ENCODE assay signal across 8 cellular contexts in genomic region chr2:74516070-74516633, GRCh38. TPM values are rescaled to one million over a fixed set of nuclear protein-coding genes. Genes with fewer than 3 reads are reported as not detected.
A peak's percentile ranks its signal among the peaks of the same experiment; 100 is the strongest.
DNase-seq lines count a peak whose midpoint lies in the region; ATAC-seq, FAIRE-seq and TF ChIP-seq lines count a peak whose summit lies in the region.

No MANE protein-coding gene starts in this region.

- no TSS peak for BruUV-seq in Caco-2 (replicated peaks; lab: Mats Ljungman, UMichigan)

- H3K27ac ChIP-seq in pancreas = no peak overlapping the region
- H3K27ac ChIP-seq in tibial nerve = no peak overlapping the region

- peak; percentile 81 to 87 for DNase-seq in Caco-2
- DNase-seq in activated T-helper 1 cell treated with Interleukin-2 at 50 U/mL for 16 hours (ENCODE audit: low read depth) = peak; percentile 55
- peak; percentile 98 for DNase-seq in germinal center (ENCODE audit: low spot score)
- peak; percentile 62 to 88 (median 72) for DNase-seq in pancreas
- no peak for DNase-seq in tibial nerve (ENCODE audit: low spot score in 2 of 2)
- DNase-seq in HuH-7.5 (ENCODE audit: low spot score) = no peak

- H3K9me3 ChIP-seq in Caco-2 = no peaks in the 10 kb centered on the region
- no peaks in the 10 kb centered on the region for H3K9me3 ChIP-seq in pancreas
- no peaks in the 10 kb centered on the region for H3K9me3 ChIP-seq in tibial nerve

- intact Hi-C loops in Caco-2 (cut with micrococcal nuclease; ENCODE audit: unreplicated experiment) (loop anchor here (1.0 kb wide), 1 partner anchor 13 kb away; the partner anchor contains the start of genes AUP1 and HTRA2), pancreas (cut with DNase I) (no loop called here)

- H3K9me3 Mint-ChIP-seq in Caco-2 (ENCODE audit: unreplicated experiment) = no peaks in the 10 kb centered on the region

- peak overlapping the region; percentile 2 for H3K27ac Mint-ChIP-seq in Caco-2 (ENCODE audit: unreplicated experiment)

- TF ChIP-seq CTCF in Caco-2 (IDR thresholded peaks at IDR 0.05; ENCODE audit: insufficient read depth in 1 of 2, low read depth in 1 of 2, low read length in 1 of 2, severe bottlenecking in 1 of 2, unreplicated experiment in 1 of 2) (no peak), pancreas (IDR thresholded peaks at IDR 0.05) (no peak), tibial nerve (IDR thresholded peaks at IDR 0.05) (no peak)

- H3K4me1 ChIP-seq in Caco-2 (no peaks in the 10 kb centered on the region), pancreas (peaks cover 0 to 9% (median 0%) of the 10 kb centered on the region in 3 donors), tibial nerve (peaks cover 0 to 30% (median 22%) of the 10 kb centered on the region in 4 donors)

- CTCF ChIA-PET in Caco-2 (lab: Charles Lee) = interaction anchor here (0.9 to 1.0 kb wide), 2 partner anchors 13 to 34 kb away, joined by 3 read pairs; partner anchors contain the start of genes CCDC142 and TTC31

- TF ChIP-seq POLR2A in tibial nerve (IDR thresholded peaks at IDR 0.05) = no peak

- H3K4me1 Mint-ChIP-seq in Caco-2 (ENCODE audit: low read depth, unreplicated experiment) = no peaks in the 10 kb centered on the region

- H3K36me3 ChIP-seq in Caco-2 (ENCODE audit: control insufficient read depth, insufficient read depth, low read length) (no peaks in the 10 kb centered on the region), pancreas (no peaks in the 10 kb centered on the region), tibial nerve (no peaks in the 10 kb centered on the region)

- no peak for TF ChIP-seq EP300 in tibial nerve (IDR thresholded peaks at IDR 0.05)

- H3K27me3 ChIP-seq in Caco-2 (replicated peaks; ENCODE audit: control insufficient read depth, insufficient read depth, low read length) (no peaks in the 10 kb centered on the region), pancreas (peaks cover 0 to 86% (median 14%) of the 10 kb centered on the region in 4 donors), tibial nerve (peaks cover 0 to 100% of the 10 kb centered on the region in 2 donors)

- H3K4me3 ChIP-seq in Caco-2 (ENCODE audit: low read depth, low read length) = peak overlapping the region; percentile 60
- peak overlapping the region; percentile 2 to 45 (median 19) for H3K4me3 ChIP-seq in pancreas
- peak overlapping the region in 3 of 4 donors; percentile 16 to 44 (median 32) for H3K4me3 ChIP-seq in tibial nerve

- no peaks in the 10 kb centered on the region for H3K36me3 Mint-ChIP-seq in Caco-2 (ENCODE audit: insufficient read depth, unreplicated experiment)

- peak overlapping the region; percentile 72 for H3K4me3 Mint-ChIP-seq in Caco-2 (ENCODE audit: unreplicated experiment)

- 3 to 5% methylated on average over 54 to 56 of the region's 56 CpGs for WGBS in pancreas, 2 donors
- 4 to 6% methylated on average over 22 to 35 of the region's 56 CpGs for WGBS in tibial nerve, 2 donors

- no peak for FAIRE-seq in pancreas (lab: Jason Lieb, UNC)

- peaks cover 8% of the 10 kb centered on the region for H3K27me3 Mint-ChIP-seq in Caco-2 (ENCODE audit: insufficient read depth, unreplicated experiment)

- ATAC-seq in HG03432 (IDR thresholded peaks at IDR 0.05; ENCODE audit: unreplicated experiment) = peak; percentile 76
- peak; percentile 84 to 97 (median 92) for ATAC-seq in pancreas
- ATAC-seq in HG03460 (IDR thresholded peaks at IDR 0.05; ENCODE audit: unreplicated experiment) = no peak

- POLR2A ChIA-PET in Caco-2 (lab: Charles Lee) = interaction anchor here (0.8 to 1.1 kb wide), 2 partner anchors 14 to 22 kb away, joined by 3 to 5 read pairs; partner anchors contain the start of gene HTRA2

RNA-seq across cellular contexts. Expression of gene TLX2, which starts 1.9 kb away (rescaled TPM):
- total RNA-seq in Caco-2 (2022) (0.68 and 0.72 TPM in 2 replicates), pancreas (not detected), tibial nerve (not detected)
- under 1 TPM in 1 of 2 donors, not detected in 1; 0.12 TPM for polyA plus RNA-seq in pancreas

RNA-seq across cellular contexts. Expression of gene PCGF1, which starts 8.7 kb away (rescaled TPM):
- total RNA-seq in Caco-2 (2022) = 27.0 and 29.7 TPM in 2 replicates
- 10 to 100 TPM in 4 of 6 donors, 1 to 10 TPM in 2; 8.8 to 14.9 (median 11.0) TPM for total RNA-seq in pancreas
- 10 to 100 TPM; 14.2 to 16.4 TPM for polyA plus RNA-seq in pancreas
- 10 to 100 TPM in 3 of 4 donors, 1 to 10 TPM in 1; 9.6 to 32.0 (median 19.1) TPM for total RNA-seq in tibial nerve

RNA-seq across cellular contexts. Expression of gene DQX1, which starts 9.9 kb away (rescaled TPM):
- total RNA-seq in Caco-2 (2022) = 0.50 and 1.4 TPM in 2 replicates
- total RNA-seq in pancreas = under 1 TPM in 1 of 6 donors, not detected in 5; 0.16 TPM
- polyA plus RNA-seq in pancreas = under 1 TPM; 0.07 to 0.15 TPM
- 1 to 10 TPM in 1 of 4 donors, not detected in 3; 6.9 TPM for total RNA-seq in tibial nerve

RNA-seq across cellular contexts. Expression of gene AUP1, which starts 13.4 kb away (rescaled TPM):
- total RNA-seq in Caco-2 (2022) (154 and 156 TPM in 2 replicates), pancreas (10 to 100 TPM; 62.1 to 91.0 (median 67.9) TPM), tibial nerve (100 to 1,000 TPM; 111 to 207 (median 135) TPM)
- 100 to 1,000 TPM; 246 to 258 TPM for polyA plus RNA-seq in pancreas

RNA-seq across cellular contexts. Expression of gene HTRA2, which starts 13.6 kb away (rescaled TPM):
- total RNA-seq in Caco-2 (2022) (27.0 and 27.3 TPM in 2 replicates), pancreas (10 to 100 TPM in 4 of 6 donors, 1 to 10 TPM in 2; 8.5 to 17.6 (median 10.8) TPM), tibial nerve (10 to 100 TPM; 37.8 to 45.3 (median 42.5) TPM)
- 10 to 100 TPM; 16.9 to 24.3 TPM for polyA plus RNA-seq in pancreas

Comparison
In these comparisons a context has a peak if more than half of its experiments do, and no peak if none do; other contexts are left out.
1. DNase-seq: peak in Caco-2 (2 of 2), activated T-helper 1 cell treated with Interleukin-2 at 50 U/mL for 16 hours (single experiment), germinal center (single experiment) and pancreas (6 of 6); none in tibial nerve (0 of 2) and HuH-7.5 (single experiment).
2. Peak in every context shown above with its lines, with median percentiles within 50 percentile points of each other: H3K4me3 ChIP-seq.